ENCODE assay signal across 9 cellular contexts in the genomic region with DNA sequence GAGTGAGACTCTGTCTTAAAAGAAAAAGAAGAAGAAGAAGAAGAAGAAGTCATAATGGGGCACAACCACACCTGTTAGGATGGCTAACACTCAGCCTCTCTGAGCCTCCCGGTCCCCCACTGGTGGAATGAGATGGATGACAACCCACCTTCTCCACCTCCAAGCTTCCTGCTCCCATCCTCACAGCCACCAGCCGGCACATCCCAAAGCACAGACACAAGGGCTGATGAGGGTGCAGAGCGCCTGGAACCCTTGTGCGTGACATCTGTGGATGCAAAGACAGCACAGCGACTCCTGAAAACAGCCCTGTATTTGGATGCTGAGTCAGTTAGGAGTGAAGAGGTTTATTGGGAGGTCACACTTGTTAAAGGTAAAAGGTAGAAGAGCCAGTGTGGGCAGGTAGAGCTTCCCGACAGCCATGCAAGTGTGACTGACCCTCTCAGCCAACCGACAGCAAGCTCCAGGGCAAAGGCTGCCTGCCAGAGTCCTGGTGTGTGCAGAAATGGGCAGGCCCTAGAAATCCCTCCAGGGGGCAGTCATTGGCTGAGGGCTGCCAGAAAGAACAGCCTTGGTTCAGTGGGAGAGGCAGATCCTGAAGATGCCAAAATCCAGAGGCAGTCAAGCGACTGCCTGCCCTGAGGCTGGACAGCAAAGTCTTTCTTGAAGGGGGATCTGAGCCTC. TPM values are rescaled to one million over a fixed set of nuclear protein-coding genes. Genes with fewer than 3 reads are reported as not detected.
DNase-seq lines count a peak whose midpoint lies in the region; TF ChIP-seq lines count a peak whose summit lies in the region.
"Had no signal": no experiment of that assay in that cellular context is flagged by ENCODE, and none has a peak within 500 bp of the region (broad histone marks: within the 10 kb centered on the region; RNA-seq: fewer than 3 reads in every experiment).

No MANE protein-coding gene starts in this region.

- H3K9me3 ChIP-seq in HEK293 (ENCODE audit: control insufficient read depth, insufficient read depth, low read depth, low read length) (no peaks in the 10 kb centered on the region), esophagus muscularis mucosa (peaks cover 0 to 18% (median 13%) of the 10 kb centered on the region in 4 donors)

- H3K27me3 ChIP-seq in esophagus muscularis mucosa, result peaks cover 0 to 95% (median 0%) of the 10 kb centered on the region in 4 donors

- CTCF ChIA-PET in HEK293 (lab: Yijun Ruan, JAX), result interaction anchor here (0.5 to 3.3 kb wide), 9 partner anchors 13 to 563 kb away, joined by 3 to 12 read pairs (median 3); no protein-coding TSS in a partner anchor

- TF ChIP-seq EP300 in esophagus muscularis mucosa (IDR thresholded peaks at IDR 0.05), result no peak

- H3K27ac ChIP-seq in HEK293 (ENCODE audit: extremely low read depth, low read depth, low read length) (no peak overlapping the region), esophagus muscularis mucosa (replicated peaks in 1 of 4) (no peak overlapping the region)
- H3K27ac ChIP-seq: epithelial cell of prostate had no signal

- intact Hi-C loops in esophagus muscularis mucosa (cut with DNase I), result loop anchor here (10.0 kb wide), 1 partner anchor 214 kb away; no protein-coding TSS in a partner anchor

- no peaks in the 10 kb centered on the region for H3K36me3 ChIP-seq in HEK293 (ENCODE audit: control insufficient read depth in 2 of 2, insufficient read depth in 1 of 2, low read length in 2 of 2)
- H3K36me3 ChIP-seq in esophagus muscularis mucosa, result no peaks in the 10 kb centered on the region

- POLR2A ChIA-PET in HEK293 (lab: Yijun Ruan, JAX), result no interaction called here

- H3K4me3 ChIP-seq in HEK293 (ENCODE audit: low read depth, low read length) (no peak overlapping the region), esophagus muscularis mucosa (no peak overlapping the region)

- 66% methylated on average over 8 of the region's 8 CpGs for WGBS in esophagus muscularis mucosa

- H3K4me1 ChIP-seq in HEK293 (ENCODE audit: control insufficient read depth, insufficient read depth, low read length) (no peaks in the 10 kb centered on the region), esophagus muscularis mucosa (no peaks in the 10 kb centered on the region)

- TF ChIP-seq CTCF in HEK293 (tag by site-specific recombination; IDR thresholded peaks at IDR 0.05) (no peak), esophagus muscularis mucosa (IDR thresholded peaks at IDR 0.05) (peak in 1 of 3 experiments; percentile 2)

- TF ChIP-seq POLR2A in esophagus muscularis mucosa (IDR thresholded peaks at IDR 0.05; ENCODE audit: low read depth), result no peak

- DNase-seq in COR-L47 (lab: John Stamatoyannopoulos, UW) (peak; percentile 35), RKO (ENCODE audit: low spot score) (peak; percentile 53), glomerular visceral epithelial cell (ENCODE audit: extremely low spot score) (peak; percentile 28), esophagus muscularis mucosa (ENCODE audit: extremely low spot score) (no peak), dedifferentiated amniotic fluid mesenchymal stem cell (ENCODE audit: extremely low spot score) (no peak), epidermal melanocyte (ENCODE audit: insufficient read length, low spot score) (no peak)
- DNase-seq in activated CD4-positive, alpha-beta T cell treated with anti-CD3 and anti-CD28 coated beads for 1 hour, result no peak

TF ChIP-seq in HEK293, 187 proteins besides CTCF, POLR2A, EP300 and RAD21:
- TF ChIP-seq ZNF394 (tag by site-specific recombination; IDR thresholded peaks at IDR 0.05; ENCODE audit: borderline replicate concordance) (no peak), ZNF341 (tag by site-specific recombination; IDR thresholded peaks at IDR 0.05; ENCODE audit: low read depth) (0 out of 2 replicates have a peak, but pooled peaks have one; percentile 10), ZSCAN5A (tag by site-specific recombination; IDR thresholded peaks at IDR 0.05) (no peak), ZNF701 (tag by site-specific recombination; IDR thresholded peaks at IDR 0.05) (no peak), ZBTB17 (tag by site-specific recombination; IDR thresholded peaks at IDR 0.05) (peak; percentile 40; the same call in 1 of the 2 replicates), ZNF184 (tag by site-specific recombination; IDR thresholded peaks at IDR 0.05) (no peak), ZNF514 (tag by site-specific recombination; IDR thresholded peaks at IDR 0.05) (no peak), ZNF654 (tag by site-specific recombination; IDR thresholded peaks at IDR 0.05; ENCODE audit: low read depth) (peak; percentile 55), GLIS2 (tag by site-specific recombination; IDR thresholded peaks at IDR 0.05) (no peak), ZNF335 (tag by site-specific recombination; conservative IDR thresholded peaks at IDR 0.05) (peak; percentile 48; the same call in 1 of the 2 replicates)
- TF ChIP-seq, protein P1, sequence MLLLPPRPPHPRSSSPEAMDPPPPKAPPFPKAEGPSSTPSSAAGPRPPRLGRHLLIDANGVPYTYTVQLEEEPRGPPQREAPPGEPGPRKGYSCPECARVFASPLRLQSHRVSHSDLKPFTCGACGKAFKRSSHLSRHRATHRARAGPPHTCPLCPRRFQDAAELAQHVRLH (tag by site-specific recombination; IDR thresholded peaks at IDR 0.05), result no peak

RNA-seq across cellular contexts. Expression of gene MAN2B2, which starts 26.6 kb away (rescaled TPM):
- 10 to 100 TPM; 31.9 to 42.0 (median 33.0) TPM for total RNA-seq in esophagus muscularis mucosa

Comparison
In these comparisons a context has a peak if more than half of its experiments do, and no peak if none do; other contexts are left out.
1. DNase-seq: peak in COR-L47 (single experiment), RKO (single experiment) and glomerular visceral epithelial cell (single experiment); none in esophagus muscularis mucosa (single experiment), dedifferentiated amniotic fluid mesenchymal stem cell (single experiment), epidermal melanocyte (single experiment) and activated CD4-positive, alpha-beta T cell treated with anti-CD3 and anti-CD28 coated beads for 1 hour (single experiment).